Comparison of ENCODE assay signal across 16 cellular contexts in the genomic region with DNA sequence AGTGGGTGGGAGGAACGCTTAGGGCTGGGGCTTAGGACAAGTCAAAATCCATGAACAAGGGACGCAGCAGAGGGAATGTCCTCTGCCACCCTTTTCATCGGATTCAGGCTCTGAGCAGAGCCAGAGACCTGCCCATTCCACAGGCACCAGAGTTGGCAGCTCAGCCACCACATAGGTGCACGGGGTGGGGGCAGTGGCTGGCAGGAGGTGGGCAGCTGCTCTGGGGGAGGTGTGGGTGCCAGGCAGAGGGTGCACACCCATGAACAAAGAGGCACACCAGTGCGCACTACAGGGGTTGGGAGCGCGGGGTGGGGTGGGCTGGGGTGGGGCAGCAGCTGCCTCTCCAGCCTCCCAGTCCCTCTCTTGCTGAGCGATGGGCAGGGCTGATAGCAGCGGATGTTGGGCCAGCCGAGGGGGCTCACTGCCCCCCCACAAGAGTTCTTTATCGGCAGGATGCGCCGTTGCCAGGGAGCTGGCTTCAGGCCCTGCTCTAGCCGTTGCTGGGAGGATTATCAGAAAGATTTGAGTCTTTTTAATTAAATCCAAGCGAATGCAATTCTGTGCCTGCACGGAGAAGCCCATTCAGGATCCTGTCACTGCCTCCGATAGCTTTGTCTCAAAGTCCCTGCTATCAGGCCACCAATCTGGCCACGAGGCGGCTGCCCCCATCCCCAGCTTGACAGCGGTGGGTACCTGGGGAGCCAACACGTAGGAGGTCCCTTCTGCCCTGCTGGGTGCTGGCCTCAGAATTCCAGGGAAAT.
"Had no signal": no experiment of that assay in that cellular context is flagged by ENCODE, and none has a peak within 500 bp of the region (broad histone marks: within the 10 kb centered on the region; RNA-seq: fewer than 3 reads in every experiment).

No MANE protein-coding gene starts in this region.

- H3K4me1 ChIP-seq: foreskin keratinocyte, sigmoid colon, testis had no signal

- H3K27me3 ChIP-seq: ovary, sigmoid colon, testis had no signal

- H3K36me3 ChIP-seq: ovary, sigmoid colon, stomach had no signal

- DNase-seq: activated CD4-positive, alpha-beta T cell treated with anti-CD3 and anti-CD28 coated beads, Interleukin-2, amount 50 U/mL, for 1 hour; activated CD8-positive, alpha-beta memory T cell treated with anti-CD3 and anti-CD28 coated beads for 24 hours; activated naive CD8-positive, alpha-beta T cell treated with anti-CD3 and anti-CD28 coated beads for 36 hours; anterior cingulate cortex; effector CD8-positive, alpha-beta T cell; foreskin keratinocyte; head of caudate nucleus; left cardiac atrium; nephron progenitor cell; ovary; sigmoid colon; stimulated activated CD4-positive, alpha-beta T cell treated with anti-CD3 and anti-CD28 coated beads, Interleukin-1b, Interleukin-23, amount 100 ng/mL, for 48 hours; stomach; testis had no signal

- ATAC-seq: activated CD4-positive, CD25-positive, alpha-beta regulatory T cell treated with anti-CD3 and anti-CD28 coated beads, Interleukin-2, amount 50 U/mL, for 24 hours; foreskin keratinocyte; left cardiac atrium had no signal

- H3K27ac ChIP-seq: foreskin keratinocyte, ovary, sigmoid colon, stomach, testis had no signal

- H3K9me3 ChIP-seq: ovary, sigmoid colon, stomach, testis had no signal

- H3K4me3 ChIP-seq: lung, ovary, sigmoid colon, stomach, testis had no signal
